ENCODE assay signal across 1 cellular context in genomic region chr2:62467100-62467474, GRCh38.
TF ChIP-seq lines count a peak whose summit lies in the region.

No MANE protein-coding gene starts in this region.

TF ChIP-seq in H1, 55 proteins besides CTCF, POLR2A, EP300 and RAD21:
- TF ChIP-seq SAP30 (IDR thresholded peaks at IDR 0.05; ENCODE audit: insufficient read depth, insufficient replicate concordance, low read length) (no peak), YY1 (IDR thresholded peaks at IDR 0.05; ENCODE audit: low read depth, low read length) (no peak), SIX5 (IDR thresholded peaks at IDR 0.05; ENCODE audit: low read depth, low read length) (no peak), BRCA1 (IDR thresholded peaks at IDR 0.05; ENCODE audit: low read depth, low read length) (no peak), ZNF274 (IDR thresholded peaks at IDR 0.05; ENCODE audit: borderline replicate concordance, extremely low read depth, low read length) (no peak)
TF ChIP-seq in H1: peak in this region for 0.
